8 cellular contexts compared by ENCODE assay signal in the genomic region with DNA sequence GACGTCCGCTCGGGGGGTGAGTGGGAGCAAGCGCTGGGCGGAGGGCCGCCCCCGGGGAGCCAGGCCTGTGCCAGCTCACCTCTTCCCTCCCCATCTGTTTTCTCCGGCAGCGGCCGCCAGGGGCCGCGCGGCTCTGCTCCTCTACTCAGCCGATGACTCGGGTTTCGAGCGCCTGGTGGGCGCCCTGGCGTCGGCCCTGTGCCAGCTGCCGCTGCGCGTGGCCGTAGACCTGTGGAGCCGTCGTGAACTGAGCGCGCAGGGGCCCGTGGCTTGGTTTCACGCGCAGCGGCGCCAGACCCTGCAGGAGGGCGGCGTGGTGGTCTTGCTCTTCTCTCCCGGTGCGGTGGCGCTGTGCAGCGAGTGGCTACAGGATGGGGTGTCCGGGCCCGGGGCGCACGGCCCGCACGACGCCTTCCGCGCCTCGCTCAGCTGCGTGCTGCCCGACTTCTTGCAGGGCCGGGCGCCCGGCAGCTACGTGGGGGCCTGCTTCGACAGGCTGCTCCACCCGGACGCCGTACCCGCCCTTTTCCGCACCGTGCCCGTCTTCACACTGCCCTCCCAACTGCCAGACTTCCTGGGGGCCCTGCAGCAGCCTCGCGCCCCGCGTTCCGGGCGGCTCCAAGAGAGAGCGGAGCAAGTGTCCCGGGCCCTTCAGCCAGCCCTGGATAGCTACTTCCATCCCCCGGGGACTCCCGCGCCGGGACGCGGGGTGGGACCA. TPM values are rescaled to one million over a fixed set of nuclear protein-coding genes. Genes with fewer than 3 reads are reported as not detected.
DNase-seq lines count a peak whose midpoint lies in the region; ATAC-seq and TF ChIP-seq lines count a peak whose summit lies in the region.

No MANE protein-coding gene starts in this region.

- peak overlapping the region; percentile 94 for H2AFZ ChIP-seq in osteoblast (ENCODE audit: low read length)

- H3K27me3 ChIP-seq in osteoblast (ENCODE audit: insufficient read depth, low read length) (no peaks in the 10 kb centered on the region), testis (no peaks in the 10 kb centered on the region)

- intact Hi-C loops in testis (cut with DNase I; ENCODE audit: low total_unique reads), result no loop called here

- peaks cover 4% of the 10 kb centered on the region for H3K79me2 ChIP-seq in osteoblast (ENCODE audit: insufficient read depth, low read length)

- peak overlapping the region; percentile 88 for H3K4me2 ChIP-seq in osteoblast (ENCODE audit: insufficient read depth, low read length)

- ATAC-seq in GM21576 (IDR thresholded peaks at IDR 0.05; ENCODE audit: unreplicated experiment), result peak; percentile 71

- peaks cover 23% of the 10 kb centered on the region for H3K36me3 ChIP-seq in osteoblast (ENCODE audit: insufficient read depth, low read length)
- no peaks in the 10 kb centered on the region for H3K36me3 ChIP-seq in testis (ENCODE audit: low read depth, missing control alignments)

- TF ChIP-seq CTCF in osteoblast (IDR thresholded peaks at IDR 0.05; ENCODE audit: extremely low read depth, low read depth, low read length), result peak; percentile 63
- TF ChIP-seq CTCF in testis (IDR thresholded peaks at IDR 0.05), result peak; percentile 54 to 69 (median 64)

- H3K9me3 ChIP-seq in osteoblast (ENCODE audit: low read depth, low read length) (no peaks in the 10 kb centered on the region), testis (no peaks in the 10 kb centered on the region)

- 3 to 6% methylated on average over 41 to 73 of the region's 77 CpGs for WGBS in testis, 2 donors

- H4K20me1 ChIP-seq in osteoblast (ENCODE audit: insufficient read depth, low read length), result no peaks in the 10 kb centered on the region

- peak overlapping the region; percentile 77 for H3K4me3 ChIP-seq in Jurkat, Clone E6-1 (ENCODE audit: low read length)
- H3K4me3 ChIP-seq in osteoblast (ENCODE audit: insufficient read depth, low read length) (peak overlapping the region; percentile 91), testis (peak overlapping the region; percentile 68 to 86)

- peaks cover 14% of the 10 kb centered on the region for H3K4me1 ChIP-seq in osteoblast (ENCODE audit: insufficient read depth, low read length)
- H3K4me1 ChIP-seq in testis, result peaks cover 9% of the 10 kb centered on the region

- DNase-seq in EL, result peak; percentile 80
- DNase-seq in Jurkat, Clone E6-1 (ENCODE audit: low read depth, low spot score), result peak; percentile 65
- DNase-seq in activated gamma-delta T cell (lab: John Stamatoyannopoulos, UW), result peak; percentile 77
- DNase-seq in globus pallidus (ENCODE audit: low spot score), result peak; percentile 60
- peak; percentile 98 for DNase-seq in osteoblast (ENCODE audit: insufficient read length, low spot score, missing footprints)
- peak; percentile 76 for DNase-seq in testis

- H3K27ac ChIP-seq in osteoblast (ENCODE audit: low read depth, low read length) (peak overlapping the region; percentile 61), testis (peak overlapping the region; percentile 88 to 89)

- peak; percentile 43; the same call in 1 of the 2 replicates for TF ChIP-seq POLR2A in Raji (IDR thresholded peaks at IDR 0.05; ENCODE audit: insufficient read depth, low read depth, low read length)
- TF ChIP-seq POLR2A in testis (IDR thresholded peaks at IDR 0.05), result no peak

RNA-seq across cellular contexts. Expression of a gene that starts 0.6 kb away (rescaled TPM):
- polyA plus RNA-seq in Jurkat, Clone E6-1 (2012; ENCODE audit: insufficient read depth, insufficient read length), result 24.1 TPM
- total RNA-seq in osteoblast (7.6 and 10.3 TPM in 2 replicates), testis (10 to 100 TPM; 34.9 to 37.1 TPM)
- 65.7 TPM for polyA plus RNA-seq in testis (ENCODE audit: insufficient read depth, low read depth, low replicate concordance)

RNA-seq across cellular contexts. Expression of a gene that starts 16.1 kb away (rescaled TPM):
- polyA plus RNA-seq in Jurkat, Clone E6-1 (2012; ENCODE audit: insufficient read depth, insufficient read length), result 1.8 TPM
- total RNA-seq in osteoblast (42.1 and 47.0 TPM in 2 replicates), testis (10 to 100 TPM; 21.0 to 26.1 TPM)
- polyA plus RNA-seq in testis (ENCODE audit: insufficient read depth, low read depth, low replicate concordance), result 12.0 TPM

RNA-seq across cellular contexts. Expression of a gene that starts 19.2 kb away (rescaled TPM):
- 3.0 TPM for polyA plus RNA-seq in Jurkat, Clone E6-1 (2012; ENCODE audit: insufficient read depth, insufficient read length)
- total RNA-seq in osteoblast (3.5 and 4.3 TPM in 2 replicates), testis (1 to 10 TPM; 6.6 to 7.2 TPM)
- polyA plus RNA-seq in testis (ENCODE audit: insufficient read depth, low read depth, low replicate concordance), result 7.6 TPM

RNA-seq across cellular contexts. Expression of a gene that starts 30.4 kb away (rescaled TPM):
- 1.5 TPM for polyA plus RNA-seq in Jurkat, Clone E6-1 (2012; ENCODE audit: insufficient read depth, insufficient read length)
- 0.29 and 0.72 TPM in 2 replicates for total RNA-seq in osteoblast
- under 1 TPM; 0.43 to 0.79 TPM for total RNA-seq in testis
- 1.8 TPM for polyA plus RNA-seq in testis (ENCODE audit: insufficient read depth, low read depth, low replicate concordance)

RNA-seq across cellular contexts. Expression of a gene that starts 42.6 kb away (rescaled TPM):
- polyA plus RNA-seq in Jurkat, Clone E6-1 (2012; ENCODE audit: insufficient read depth, insufficient read length), result 41.9 TPM
- 21.8 and 26.1 TPM in 2 replicates for total RNA-seq in osteoblast
- 10 to 100 TPM; 33.3 to 39.8 TPM for total RNA-seq in testis
- polyA plus RNA-seq in testis (ENCODE audit: insufficient read depth, low read depth, low replicate concordance), result 36.0 TPM

Comparison
In these comparisons a context has a peak if more than half of its experiments do, and no peak if none do; other contexts are left out.
1. Peak in every context shown above with its lines: DNase-seq, ATAC-seq, H3K4me3 ChIP-seq and H3K27ac ChIP-seq.